In the genomic region with DNA sequence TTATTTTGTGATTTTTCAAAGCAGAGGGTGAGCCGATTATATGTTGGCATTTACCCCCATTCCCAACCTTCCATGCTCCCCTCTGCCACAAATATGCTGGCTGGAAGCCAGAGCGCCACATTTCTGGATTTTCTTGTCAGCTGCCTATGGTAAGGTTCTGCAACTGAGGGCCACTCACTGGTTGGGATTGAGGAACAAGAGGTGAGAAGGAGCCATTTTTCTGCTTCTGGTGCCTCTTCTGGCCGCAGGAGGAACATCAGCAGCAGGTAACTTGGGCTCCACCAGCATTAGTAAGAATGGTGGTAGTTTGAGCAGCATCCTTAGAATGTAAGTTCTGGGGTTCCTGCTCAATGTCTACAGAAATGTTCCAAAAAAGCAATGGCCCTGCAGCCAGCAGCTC, we compare ENCODE assay signal across 11 cellular contexts.
DNase-seq lines count a peak whose midpoint lies in the region; ATAC-seq and TF ChIP-seq lines count a peak whose summit lies in the region.
"Had no signal": no experiment of that assay in that cellular context is flagged by ENCODE, and none has a peak within 500 bp of the region (broad histone marks: within the 10 kb centered on the region; RNA-seq: fewer than 3 reads in every experiment).

No MANE protein-coding gene starts in this region.

- intact Hi-C loops in PC-3 (cut with micrococcal nuclease), result no loop called here
- intact Hi-C loops in heart left ventricle (cut with DNase I), result loop anchor here in 8 of 10 donors (5.0 to 10.0 kb wide), 6 partner anchors 69 to 129 kb away; no protein-coding TSS in a partner anchor

- H3K9ac ChIP-seq in PC-3 (ENCODE audit: low read length), result no peak overlapping the region

- no peaks in the 10 kb centered on the region for H3K9me2 ChIP-seq in PC-3 (replicated peaks; ENCODE audit: low read length)

- no peak overlapping the region for H3K27ac ChIP-seq in PC-3 (ENCODE audit: low read length)
- H3K27ac ChIP-seq in heart left ventricle, result peak overlapping the region in 10 of 12 donors; percentile 22 to 85 (median 73)

- H2AFZ ChIP-seq in PC-3 (ENCODE audit: low read length), result no peak overlapping the region

- no peaks in the 10 kb centered on the region for H3K79me2 ChIP-seq in PC-3 (ENCODE audit: low read length)

- H3K4me1 ChIP-seq in PC-3 (ENCODE audit: insufficient read depth, low read length), result no peaks in the 10 kb centered on the region
- peaks cover 0 to 10% (median 0%) of the 10 kb centered on the region in 12 donors for H3K4me1 ChIP-seq in heart left ventricle

- no peaks in the 10 kb centered on the region for H3K36me3 ChIP-seq in BJ (ENCODE audit: control insufficient read depth, insufficient read depth, low read length)
- H3K36me3 ChIP-seq in PC-3 (ENCODE audit: low read depth, low read length), result no peaks in the 10 kb centered on the region
- H3K36me3 ChIP-seq in heart left ventricle, result peaks cover 0 to 4% (median 0%) of the 10 kb centered on the region in 9 donors

- no peak for ATAC-seq in PC-3
- ATAC-seq in heart left ventricle, result peak; percentile 18 to 43 (median 32)
- no peak for ATAC-seq in HG02610 (IDR thresholded peaks at IDR 0.05; ENCODE audit: unreplicated experiment)
- no peak for ATAC-seq in GM19452 (IDR thresholded peaks at IDR 0.05; ENCODE audit: unreplicated experiment)
- no peak for ATAC-seq in HG03139 (IDR thresholded peaks at IDR 0.05; ENCODE audit: unreplicated experiment)
- ATAC-seq: activated naive CD4-positive, alpha-beta T cell treated with anti-CD3 and anti-CD28 coated beads, Interleukin-2, amount 50 U/mL, for 72 hours had no signal

- CTCF ChIA-PET in BJ (lab: Yijun Ruan, JAX), result no interaction called here
- CTCF ChIA-PET in PC-3 (lab: Charles Lee), result no interaction called here

- H3K4me3 ChIP-seq in BJ (ENCODE audit: low read depth, low read length) (no peak overlapping the region), PC-3 (ENCODE audit: low read length) (no peak overlapping the region), heart left ventricle (peak overlapping the region in 11 of 12 donors; percentile 2 to 61 (median 52))

- H3F3A ChIP-seq in PC-3 (ENCODE audit: low read length, unreplicated experiment), result no peaks in the 10 kb centered on the region

- TF ChIP-seq CTCF in BJ (IDR thresholded peaks at IDR 0.05; ENCODE audit: insufficient read depth, low read depth, low read length), result peak; percentile 20; the same call in 1 of the 2 replicates
- TF ChIP-seq CTCF in GM20000 (IDR thresholded peaks at IDR 0.05; ENCODE audit: extremely low read depth, missing control alignments), result peak; percentile 34
- TF ChIP-seq CTCF in PC-3 (conservative IDR thresholded peaks at IDR 0.05; ENCODE audit: low read depth, low read length), result peak; percentile 29
- peak in 6 of 12 donors; percentile 8 to 42 (median 27) for TF ChIP-seq CTCF in heart left ventricle (IDR thresholded peaks at IDR 0.05)

- POLR2A ChIA-PET in BJ (lab: Charles Lee), result no interaction called here
- POLR2A ChIA-PET in PC-3 (lab: Charles Lee; ENCODE audit: unreplicated experiment), result no interaction called here

- no peaks in the 10 kb centered on the region for H4K20me1 ChIP-seq in PC-3 (ENCODE audit: low read length)

- TF ChIP-seq POLR2A in heart left ventricle (IDR thresholded peaks at IDR 0.05), result no peak

- DNase-seq in BJ (ENCODE audit: low read depth), result no peak
- peak; percentile 13 for DNase-seq in GM20000 (ENCODE audit: low spot score)
- DNase-seq in PC-3, result peak; percentile 1
- DNase-seq in heart left ventricle, result peak in 2 of 5 donors; percentile 37 to 45
- DNase-seq in AG20443 (ENCODE audit: low spot score), result no peak
- DNase-seq: foreskin melanocyte, occipital lobe had no signal

- no peak overlapping the region for H3K4me2 ChIP-seq in PC-3 (ENCODE audit: low read length)

- H3K9me3 ChIP-seq in PC-3 (ENCODE audit: low read length), result no peaks in the 10 kb centered on the region
- H3K9me3 ChIP-seq in heart left ventricle, result peaks cover 0 to 10% (median 0%) of the 10 kb centered on the region in 12 donors

- H3K27me3 ChIP-seq in BJ (ENCODE audit: control insufficient read depth, insufficient read depth, low read length) (no peaks in the 10 kb centered on the region), PC-3 (ENCODE audit: low read length) (no peaks in the 10 kb centered on the region), heart left ventricle (no peaks in the 10 kb centered on the region)

- BruUV-seq in PC-3 (replicated peaks; lab: Mats Ljungman, UMichigan), result no TSS peak

- 67 to 91% (median 68%) methylated on average over 3 of the region's 3 CpGs for WGBS in heart left ventricle, 4 donors

Comparison
In these comparisons a context has a peak if more than half of its experiments do, and no peak if none do; other contexts are left out.
1. DNase-seq: peak in GM20000 (single experiment) and PC-3 (single experiment); none in BJ (single experiment) and AG20443 (single experiment).
2. H3K4me3 ChIP-seq: peak in heart left ventricle (11 of 12); none in BJ (single experiment) and PC-3 (single experiment).
3. ATAC-seq: peak in heart left ventricle (4 of 4); none in PC-3 (single experiment), HG02610 (single experiment), GM19452 (single experiment) and HG03139 (single experiment).